ENCODE assay signal across 1 cellular context in the genomic region with DNA sequence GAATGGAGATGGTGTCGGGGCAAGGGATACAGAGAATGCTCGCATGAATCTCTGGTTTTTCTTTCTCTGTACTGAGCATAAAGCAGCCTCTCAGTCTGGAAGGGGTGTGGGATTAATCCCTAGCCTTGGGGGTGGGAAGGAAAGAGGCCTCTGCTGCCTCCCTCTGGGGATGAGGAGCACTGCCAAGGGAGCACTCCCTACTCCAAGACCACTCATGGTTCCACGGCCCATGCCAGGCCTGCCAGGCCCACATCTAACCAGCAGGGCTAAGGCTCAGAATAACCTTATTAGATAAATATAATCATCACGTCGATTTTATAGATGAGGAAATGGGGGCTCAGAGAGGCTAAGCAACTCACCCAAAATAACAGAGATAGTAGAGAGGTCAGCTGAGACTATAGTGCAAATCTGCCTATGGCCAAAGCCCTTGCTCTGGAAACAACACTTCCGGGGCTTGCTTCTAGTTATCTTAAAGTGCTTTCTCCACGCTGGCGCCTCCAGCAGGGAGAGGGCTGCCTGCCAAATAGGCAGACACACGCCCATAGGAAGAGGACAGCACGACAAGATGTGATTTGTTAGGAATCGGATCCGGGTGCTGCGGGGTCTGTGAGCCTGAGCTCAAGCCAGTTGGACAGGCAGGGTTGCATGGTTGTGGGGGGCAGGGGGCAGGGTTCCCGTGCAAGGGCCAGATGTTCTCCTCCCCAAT.
TF ChIP-seq lines count a peak whose summit lies in the region.

No MANE protein-coding gene starts in this region.

TF ChIP-seq in H1, 55 proteins besides CTCF, POLR2A, EP300 and RAD21:
- no peak for TF ChIP-seq RFX5 (IDR thresholded peaks at IDR 0.05; ENCODE audit: borderline replicate concordance, low read depth, low read length)
- TF ChIP-seq, protein P1, sequence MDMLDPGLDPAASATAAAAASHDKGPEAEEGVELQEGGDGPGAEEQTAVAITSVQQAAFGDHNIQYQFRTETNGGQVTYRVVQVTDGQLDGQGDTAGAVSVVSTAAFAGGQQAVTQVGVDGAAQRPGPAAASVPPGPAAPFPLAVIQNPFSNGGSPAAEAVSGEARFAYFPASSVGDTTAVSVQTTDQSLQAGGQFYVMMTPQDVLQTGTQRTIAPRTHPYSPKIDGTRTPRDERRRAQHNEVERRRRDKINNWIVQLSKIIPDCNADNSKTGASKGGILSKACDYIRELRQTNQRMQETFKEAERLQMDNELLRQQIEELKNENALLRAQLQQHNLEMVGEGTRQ (IDR thresholded peaks at IDR 0.05; ENCODE audit: low read length), result no peak
- no peak for TF ChIP-seq JUND (IDR thresholded peaks at IDR 0.05; ENCODE audit: low read length)
- TF ChIP-seq TBP (IDR thresholded peaks at IDR 0.05; ENCODE audit: low read depth, low read length), result no peak
